Comparison of ENCODE assay signal across 9 cellular contexts in genomic region chr12:43988838-43989560, GRCh38.
DNase-seq lines count a peak whose midpoint lies in the region; ATAC-seq and TF ChIP-seq lines count a peak whose summit lies in the region.
"Had no signal": no experiment of that assay in that cellular context is flagged by ENCODE, and none has a peak within 500 bp of the region (broad histone marks: within the 10 kb centered on the region; RNA-seq: fewer than 3 reads in every experiment).

No MANE protein-coding gene starts in this region.

- TF ChIP-seq CTCF in psoas muscle (IDR thresholded peaks at IDR 0.05) (no peak), hepatocyte (IDR thresholded peaks at IDR 0.05; ENCODE audit: poor library complexity) (no peak)

- intact Hi-C loops in psoas muscle (cut with DNase I), result no loop called here

- H3K9me3 ChIP-seq in psoas muscle, result no peaks in the 10 kb centered on the region
- H3K9me3 ChIP-seq in hepatocyte (ENCODE audit: low read depth), result no peaks in the 10 kb centered on the region

- H3K79me2 ChIP-seq in hepatocyte, result no peaks in the 10 kb centered on the region

- H2AFZ ChIP-seq in hepatocyte, result no peak overlapping the region

- H3K27ac ChIP-seq in psoas muscle (no peak overlapping the region), hepatocyte (no peak overlapping the region)

- ATAC-seq in GM18867 (IDR thresholded peaks at IDR 0.05; ENCODE audit: unreplicated experiment), result peak; percentile 98
- peak; percentile 98 for ATAC-seq in GM21619 (IDR thresholded peaks at IDR 0.05; ENCODE audit: unreplicated experiment)
- peak; percentile 93 for ATAC-seq in HG03354 (IDR thresholded peaks at IDR 0.05; ENCODE audit: poor library complexity, severe bottlenecking, unreplicated experiment)
- ATAC-seq in esophagus mucosa, result peak; percentile 74
- no peak for ATAC-seq in psoas muscle

- no peaks in the 10 kb centered on the region for H3K36me3 ChIP-seq in psoas muscle (ENCODE audit: insufficient read depth in 1 of 2, low read depth in 1 of 2)
- H3K36me3 ChIP-seq in hepatocyte (replicated peaks; ENCODE audit: insufficient read depth, low read depth), result no peaks in the 10 kb centered on the region

- H3K27me3 ChIP-seq in psoas muscle (ENCODE audit: insufficient read depth in 3 of 3, low read length in 2 of 3) (no peaks in the 10 kb centered on the region), hepatocyte (no peaks in the 10 kb centered on the region)

- H3K4me1 ChIP-seq in psoas muscle (no peaks in the 10 kb centered on the region), hepatocyte (ENCODE audit: insufficient read depth) (no peaks in the 10 kb centered on the region)

- no peak for DNase-seq in NCI-H524 (lab: John Stamatoyannopoulos, UW)
- DNase-seq in psoas muscle, result no peak
- DNase-seq in NCI-H128 (lab: John Stamatoyannopoulos, UW; ENCODE audit: unreplicated experiment), result no peak
- no peak for DNase-seq in hepatocyte (ENCODE audit: low spot score)
- DNase-seq: NCI-H1417 had no signal

- 68 to 73% (median 72%) methylated on average over 5 of the region's 5 CpGs for WGBS in psoas muscle, 3 donors
- 75% methylated on average over 5 of the region's 5 CpGs for WGBS in hepatocyte (ENCODE audit: low lambda C conversion rate, missing lambda C conversion rate)

- H3K9me2 ChIP-seq in hepatocyte (replicated peaks; ENCODE audit: insufficient read depth), result no peaks in the 10 kb centered on the region

- H3K4me3 ChIP-seq in psoas muscle (no peak overlapping the region), hepatocyte (no peak overlapping the region)

- no peaks in the 10 kb centered on the region for H4K20me1 ChIP-seq in hepatocyte (ENCODE audit: insufficient read depth, poor library complexity, severe bottlenecking)

- H3K4me2 ChIP-seq in hepatocyte, result no peak overlapping the region

Comparison
In these comparisons a context has a peak if more than half of its experiments do, and no peak if none do; other contexts are left out.
1. ATAC-seq: peak in GM18867 (single experiment), GM21619 (single experiment), HG03354 (single experiment) and esophagus mucosa (single experiment); none in psoas muscle (0 of 4).